In the genomic region with DNA sequence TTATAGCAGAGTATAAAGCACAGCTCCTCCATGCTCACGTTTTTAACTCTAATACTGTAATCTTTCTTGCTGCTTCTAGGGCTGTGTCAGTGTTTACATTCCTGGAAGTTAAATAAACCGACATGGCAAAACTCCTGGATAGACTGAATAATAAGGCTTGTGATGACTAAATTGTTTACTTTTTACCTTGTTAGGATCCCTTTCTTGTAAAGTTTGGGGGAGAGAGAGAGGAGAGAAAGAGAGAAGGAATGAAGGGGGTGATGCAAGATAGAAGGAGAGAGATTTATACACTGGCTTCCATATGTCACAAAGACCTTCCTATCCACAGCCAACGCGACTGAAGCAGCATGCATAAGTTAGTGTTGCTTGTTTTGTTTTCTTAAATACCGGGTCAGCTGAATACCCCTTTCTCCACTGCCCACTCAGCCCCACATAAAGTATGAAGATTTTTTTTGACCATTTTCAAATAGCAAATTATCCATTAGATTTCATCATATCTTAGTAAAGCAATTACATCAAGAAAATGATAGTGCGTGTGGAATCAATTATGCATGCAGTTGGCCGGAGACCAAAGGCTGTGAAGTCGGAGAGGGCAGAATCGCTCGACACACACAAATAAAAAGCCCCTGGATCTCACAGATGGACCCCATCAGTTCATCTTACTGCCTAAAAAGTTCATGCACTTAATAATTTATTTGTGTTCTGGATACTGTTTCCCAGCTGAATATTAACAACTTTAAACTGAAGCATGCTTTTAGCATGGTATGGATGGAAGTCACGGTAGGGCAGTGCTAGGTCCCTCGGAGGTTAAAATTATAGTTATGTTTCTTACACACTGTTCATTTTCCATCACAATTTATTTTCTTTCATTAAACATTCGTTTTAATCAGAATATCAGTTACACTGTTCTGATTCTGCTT, we compare ENCODE assay signal across 13 cellular contexts. TPM values are rescaled to one million over a fixed set of nuclear protein-coding genes. Genes with fewer than 3 reads are reported as not detected.
DNase-seq lines count a peak whose midpoint lies in the region; ATAC-seq and TF ChIP-seq lines count a peak whose summit lies in the region.
"Had no signal": no experiment of that assay in that cellular context is flagged by ENCODE, and none has a peak within 500 bp of the region (broad histone marks: within the 10 kb centered on the region; RNA-seq: fewer than 3 reads in every experiment).

No MANE protein-coding gene starts in this region.

- DNase-seq in AG04449 (ENCODE audit: low read depth, low spot score) (no peak), GM04504 (ENCODE audit: low read depth) (peak; percentile 46), activated B cell treated with CpG ODN at 0.5 μM for 24 hours (no peak), iris pigment epithelial cell (ENCODE audit: low read depth) (peak; percentile 82), HuH-7 (ENCODE audit: low spot score) (no peak), immature natural killer cell (no peak), OCI-M2 (lab: John Stamatoyannopoulos, UW; ENCODE audit: unreplicated experiment) (no peak)
- DNase-seq: activated CD4-positive, alpha-beta T cell treated with anti-CD3 and anti-CD28 coated beads for 1 hour; activated naive CD8-positive, alpha-beta T cell treated with anti-CD3 and anti-CD28 coated beads, Interleukin-2, amount 50 U/mL, for 24 hours; CD4-positive, CD25-positive, alpha-beta regulatory T cell; foreskin melanocyte; stimulated activated naive CD4-positive, alpha-beta T cell treated with Interleukin-2 at 50 U/mL for 16 hours had no signal

- H3K4me3 Mint-ChIP-seq in activated B cell treated with CpG ODN at 0.5 μM for 24 hours: peak overlapping the region; percentile 55
- no peak overlapping the region for H3K4me3 Mint-ChIP-seq in immature natural killer cell
- H3K4me3 Mint-ChIP-seq: activated naive CD8-positive, alpha-beta T cell treated with anti-CD3 and anti-CD28 coated beads, Interleukin-2, amount 50 U/mL, for 24 hours; CD4-positive, CD25-positive, alpha-beta regulatory T cell had no signal

- intact Hi-C loops in activated B cell treated with CpG ODN at 0.5 μM for 24 hours (cut with micrococcal nuclease): loop anchor here (5.0 kb wide), 1 partner anchor 86 kb away; no protein-coding TSS in a partner anchor

- H3K27ac Mint-ChIP-seq in activated B cell treated with CpG ODN at 0.5 μM for 24 hours (peak overlapping the region; percentile 85), immature natural killer cell (no peak overlapping the region)
- H3K27ac Mint-ChIP-seq: activated naive CD8-positive, alpha-beta T cell treated with anti-CD3 and anti-CD28 coated beads, Interleukin-2, amount 50 U/mL, for 24 hours; CD4-positive, CD25-positive, alpha-beta regulatory T cell had no signal

- POLR2A ChIA-PET in AG04449 (lab: Yijun Ruan, JAX) (no interaction called here), activated B cell treated with CpG ODN at 0.5 μM for 24 hours (lab: Charles Lee) (interaction anchor here (0.7 to 7.1 kb wide), 4 partner anchors 17 to 94 kb away, joined by 3 to 54 read pairs (median 12); a partner anchor contains a TSS)

- ATAC-seq in activated B cell treated with CpG ODN at 0.5 μM for 24 hours (ENCODE audit: low read depth) (no peak), HG03469 (IDR thresholded peaks at IDR 0.05; ENCODE audit: unreplicated experiment) (no peak)
- ATAC-seq: activated naive CD8-positive, alpha-beta T cell treated with anti-CD3 and anti-CD28 coated beads, Interleukin-2, amount 50 U/mL, for 24 hours had no signal

- H3K4me1 Mint-ChIP-seq in activated B cell treated with CpG ODN at 0.5 μM for 24 hours (peaks cover 98% of the 10 kb centered on the region), immature natural killer cell (no peaks in the 10 kb centered on the region)

- no peak for TF ChIP-seq CTCF in AG04449 (IDR thresholded peaks at IDR 0.05; ENCODE audit: insufficient read depth, low read length, missing control alignments)
- TF ChIP-seq CTCF in activated B cell treated with CpG ODN at 0.5 μM for 24 hours (IDR thresholded peaks at IDR 0.05): no peak

- H3K9me3 Mint-ChIP-seq in activated B cell treated with CpG ODN at 0.5 μM for 24 hours: no peaks in the 10 kb centered on the region
- peaks cover 0 to 1% (median 0%) of the 10 kb centered on the region in 6 donors for H3K9me3 Mint-ChIP-seq in immature natural killer cell
- H3K9me3 Mint-ChIP-seq: activated naive CD8-positive, alpha-beta T cell treated with anti-CD3 and anti-CD28 coated beads, Interleukin-2, amount 50 U/mL, for 24 hours; CD4-positive, CD25-positive, alpha-beta regulatory T cell had no signal

- CTCF ChIA-PET in AG04449 (lab: Yijun Ruan, JAX) (interaction anchor here (0.7 to 1.7 kb wide), 2 partner anchors 17 to 29 kb away, joined by 3 to 4 read pairs; no protein-coding TSS in a partner anchor), activated B cell treated with CpG ODN at 0.5 μM for 24 hours (lab: Charles Lee) (no interaction called here)

- H3K27me3 Mint-ChIP-seq in activated B cell treated with CpG ODN at 0.5 μM for 24 hours: no peaks in the 10 kb centered on the region
- H3K27me3 Mint-ChIP-seq in immature natural killer cell (ENCODE audit: low read depth in 3 of 3): peaks cover 13 to 28% (median 19%) of the 10 kb centered on the region in 3 donors

- H3K36me3 Mint-ChIP-seq in activated B cell treated with CpG ODN at 0.5 μM for 24 hours (ENCODE audit: low read depth): peaks cover 74% of the 10 kb centered on the region
- H3K36me3 Mint-ChIP-seq in immature natural killer cell: no peaks in the 10 kb centered on the region
- H3K36me3 Mint-ChIP-seq: CD4-positive, CD25-positive, alpha-beta regulatory T cell had no signal

- peak overlapping the region; percentile 10 for H3K4me3 ChIP-seq in AG04449 (ENCODE audit: low read depth, low read length)

RNA-seq across cellular contexts. Expression of a gene that starts 20.1 kb away (rescaled TPM):
- total RNA-seq in activated B cell treated with CpG ODN at 0.5 μM for 24 hours: 279 and 331 TPM in 2 replicates
- polyA plus RNA-seq in immature natural killer cell: under 1 TPM; 0.14 to 0.69 (median 0.29) TPM

Comparison
In these comparisons a context has a peak if more than half of its experiments do, and no peak if none do; other contexts are left out.
1. DNase-seq: peak in GM04504 (single experiment) and iris pigment epithelial cell (single experiment); none in AG04449 (single experiment), activated B cell treated with CpG ODN at 0.5 μM for 24 hours (single experiment), HuH-7 (single experiment), immature natural killer cell (0 of 3) and OCI-M2 (single experiment).